In genomic region chr9:127738666-127739065, GRCh38 we compare ENCODE assay signal across 29 cellular contexts. TPM values are rescaled to one million over a fixed set of nuclear protein-coding genes. Genes with fewer than 3 reads are reported as not detected.
"Had no signal": no experiment of that assay in that cellular context is flagged by ENCODE, and none has a peak within 500 bp of the region (broad histone marks: within the 10 kb centered on the region; RNA-seq: fewer than 3 reads in every experiment).

No MANE protein-coding gene starts in this region.

- H3K4me3 Mint-ChIP-seq: mesothelial cell of epicardium, nephron progenitor cell had no signal

- H3K27ac Mint-ChIP-seq: mesothelial cell of epicardium, nephron progenitor cell had no signal

- H3K9me3 ChIP-seq: colonic mucosa, heart left ventricle, neutrophil, spleen, stomach, thoracic aorta, transverse colon had no signal

- DNase-seq: colonic mucosa; dermis blood vessel endothelial cell; heart left ventricle; hippocampal formation; mammary epithelial cell; nephron progenitor cell; spleen; stimulated activated CD4-positive, alpha-beta T cell treated with anti-CD3 and anti-CD28 coated beads, Interleukin-15, amount 100 ng/mL, for 24 hours; stimulated activated CD4-positive, alpha-beta T cell treated with anti-CD3 and anti-CD28 coated beads, Interleukin-1b, Interleukin-23, amount 100 ng/mL, for 48 hours; stimulated activated CD4-positive, alpha-beta T cell treated with anti-CD3 and anti-CD28 coated beads, Interleukin-4, amount 100 ng/mL, for 24 hours; stimulated activated naive CD4-positive, alpha-beta T cell; stomach; substantia nigra; transverse colon had no signal

- FAIRE-seq: frontal cortex, islet of Langerhans had no signal

- ATAC-seq: esophagus mucosa, heart left ventricle, left lobe of liver, sciatic nerve had no signal

- H3K27me3 ChIP-seq: colonic mucosa, heart left ventricle, neutrophil, spleen had no signal

- H3K36me3 ChIP-seq: colonic mucosa, thoracic aorta, transverse colon had no signal

- H3K27ac ChIP-seq: colonic mucosa, heart left ventricle, stomach, thoracic aorta, transverse colon had no signal

- H3K9me3 Mint-ChIP-seq: mesothelial cell of epicardium, nephron progenitor cell had no signal

- H3K36me3 Mint-ChIP-seq: mesothelial cell of epicardium had no signal

- H3K4me3 ChIP-seq: colonic mucosa, heart left ventricle, spleen, stomach, thoracic aorta, transverse colon had no signal

RNA-seq across cellular contexts. Expression of gene TTC16, which starts 22.8 kb away (rescaled TPM):
- total RNA-seq: cerebellum, dermis blood vessel endothelial cell, esophagus mucosa, frontal cortex, glomerular endothelial cell, left lobe of liver, myocyte, pulmonary artery endothelial cell, skeletal muscle tissue, stomach, transverse colon had no signal
- polyA plus RNA-seq: fibroblast of lung had no signal

RNA-seq across cellular contexts. Expression of gene CFAP157, which starts 31.9 kb away (rescaled TPM):
- total RNA-seq: dermis blood vessel endothelial cell, esophagus mucosa, frontal cortex, glomerular endothelial cell, left lobe of liver, mammary epithelial cell, osteoblast, pulmonary artery endothelial cell, skeletal muscle tissue, transverse colon had no signal
- polyA plus RNA-seq: fibroblast of lung, mammary epithelial cell had no signal

RNA-seq across cellular contexts. Expression of gene SH2D3C, which starts 39.8 kb away (rescaled TPM):
- total RNA-seq: fibroblast of lung had no signal
